ENCODE assay signal across 8 cellular contexts in genomic region chr9:19230356-19231125, GRCh38. TPM values are rescaled to one million over a fixed set of nuclear protein-coding genes. Genes with fewer than 3 reads are reported as not detected.
A peak's percentile ranks its signal among the peaks of the same experiment; 100 is the strongest.
DNase-seq lines count a peak whose midpoint lies in the region; ATAC-seq and TF ChIP-seq lines count a peak whose summit lies in the region.

DENND4C (plus strand) TSS chr9:19230693; CDS start chr9:19276175, 45,482 bp downstream.

- H3K4me1 ChIP-seq in parathyroid adenoma (no peaks in the 10 kb centered on the region), tibial nerve (peaks cover 0 to 37% (median 14%) of the 10 kb centered on the region in 4 donors)

- no peaks in the 10 kb centered on the region for H3K36me3 Mint-ChIP-seq in activated naive CD8-positive, alpha-beta T cell treated with anti-CD3 and anti-CD28 coated beads for 36 hours

- H3K4me3 Mint-ChIP-seq in activated naive CD8-positive, alpha-beta T cell treated with anti-CD3 and anti-CD28 coated beads for 36 hours, result peak within 1 kb of the TSS; percentile 76

- H3K4me1 Mint-ChIP-seq in activated naive CD8-positive, alpha-beta T cell treated with anti-CD3 and anti-CD28 coated beads for 36 hours, result peaks cover 17% of the 10 kb centered on the region

- H3K27ac ChIP-seq in parathyroid adenoma (peak within 1 kb of the TSS; percentile 89), tibial nerve (peak within 1 kb of the TSS; percentile 92 to 99 (median 96))

- H3K36me3 ChIP-seq in parathyroid adenoma (ENCODE audit: control insufficient read depth, insufficient read depth, low read length) (no peaks in the 10 kb centered on the region), tibial nerve (no peaks in the 10 kb centered on the region)

- H3K9me3 Mint-ChIP-seq in activated naive CD8-positive, alpha-beta T cell treated with anti-CD3 and anti-CD28 coated beads for 36 hours, result no peaks in the 10 kb centered on the region

- TF ChIP-seq CTCF in HFF-Myc (IDR thresholded peaks at IDR 0.05; ENCODE audit: low read depth, low read length, missing control alignments) (no peak), parathyroid adenoma (IDR thresholded peaks at IDR 0.05) (peak; percentile 14), tibial nerve (IDR thresholded peaks at IDR 0.05) (peak in 2 of 5 experiments; percentile 9 to 49)

- H3K9me3 ChIP-seq in parathyroid adenoma (ENCODE audit: control insufficient read depth, low read length), result no peaks in the 10 kb centered on the region
- H3K9me3 ChIP-seq in tibial nerve, result no peaks in the 10 kb centered on the region

- H2AFZ ChIP-seq in parathyroid adenoma, result peak within 1 kb of the TSS; percentile 91

- H3K27ac Mint-ChIP-seq in activated naive CD8-positive, alpha-beta T cell treated with anti-CD3 and anti-CD28 coated beads for 36 hours, result peak within 1 kb of the TSS; percentile 75

- WGBS in tibial nerve, 2 donors, result 0 to 1% methylated on average over 53 to 61 of the region's 86 CpGs

- peak in 1 of 2 donors; percentile 89 for TF ChIP-seq EP300 in tibial nerve (IDR thresholded peaks at IDR 0.05)

- H3K79me2 ChIP-seq in parathyroid adenoma, result peaks cover 7% of the 10 kb centered on the region

- peak; percentile 95 for ATAC-seq in Right ventricle myocardium superior (ENCODE audit: poor library complexity)

- peak within 1 kb of the TSS; percentile 76 for H3K9ac ChIP-seq in parathyroid adenoma

- no peaks in the 10 kb centered on the region for H3K27me3 Mint-ChIP-seq in activated naive CD8-positive, alpha-beta T cell treated with anti-CD3 and anti-CD28 coated beads for 36 hours

- DNase-seq in HFF-Myc (ENCODE audit: extremely low read depth, low read depth) (peak; percentile 52), NAMALWA (ENCODE audit: low spot score) (peak; percentile 88), SKM-1 treated with dmso at 0.1 percent for 144 hours (lab: John Stamatoyannopoulos, UW; ENCODE audit: unreplicated experiment) (peak; percentile 87), Right ventricle myocardium superior (peak; percentile 92), tibial nerve (ENCODE audit: low spot score in 2 of 2) (peak; percentile 69 to 82)
- peak; percentile 82 for DNase-seq in activated naive CD8-positive, alpha-beta T cell treated with anti-CD3 and anti-CD28 coated beads for 36 hours

- H3K4me3 ChIP-seq in HFF-Myc (replicated peaks; ENCODE audit: low read depth, low read length) (peak within 1 kb of the TSS; percentile 85), parathyroid adenoma (ENCODE audit: low read depth, low read length) (peak within 1 kb of the TSS; percentile 82), tibial nerve (peak within 1 kb of the TSS; percentile 69 to 97 (median 86))

- H3K4me2 ChIP-seq in parathyroid adenoma (ENCODE audit: low read length), result peak within 1 kb of the TSS; percentile 87

- peak; percentile 61 for TF ChIP-seq POLR2A in GM10847 (IDR thresholded peaks at IDR 0.05; ENCODE audit: extremely low read depth, insufficient read length)
- TF ChIP-seq POLR2A in tibial nerve (IDR thresholded peaks at IDR 0.05), result peak; percentile 61 to 83

- intact Hi-C loops in Right ventricle myocardium superior (cut with DNase I), result no loop called here

- no peaks in the 10 kb centered on the region for H3K27me3 ChIP-seq in parathyroid adenoma (ENCODE audit: control insufficient read depth, insufficient read depth, low read length)
- no peaks in the 10 kb centered on the region for H3K27me3 ChIP-seq in tibial nerve

RNA-seq across cellular contexts. Expression of gene DENND4C, which starts in this region (rescaled TPM):
- total RNA-seq in activated naive CD8-positive, alpha-beta T cell treated with anti-CD3 and anti-CD28 coated beads for 36 hours, result 10 to 100 TPM; 12.8 to 15.1 TPM
- 20.8 TPM for total RNA-seq in Right ventricle myocardium superior
- total RNA-seq in tibial nerve, result 100 to 1,000 TPM in 1 of 4 donors, 10 to 100 TPM in 3; 60.4 to 102 (median 72.5) TPM

Comparison
In these comparisons a context has a peak if more than half of its experiments do, and no peak if none do; other contexts are left out.
1. Peak in every context shown above with its lines: DNase-seq, ATAC-seq, H3K4me3 ChIP-seq and H3K27ac ChIP-seq.